15 cellular contexts compared by ENCODE assay signal in genomic region chrX:69146739-69147138, GRCh38. TPM values are rescaled to one million over a fixed set of nuclear protein-coding genes. Genes with fewer than 3 reads are reported as not detected.
A peak's percentile ranks its signal among the peaks of the same experiment; 100 is the strongest.
DNase-seq lines count a peak whose midpoint lies in the region; ATAC-seq, FAIRE-seq and TF ChIP-seq lines count a peak whose summit lies in the region.
"Had no signal": no experiment of that assay in that cellular context is flagged by ENCODE, and none has a peak within 500 bp of the region (broad histone marks: within the 10 kb centered on the region; RNA-seq: fewer than 3 reads in every experiment).

No MANE protein-coding gene starts in this region.

- no peaks in the 10 kb centered on the region for H3K36me3 Mint-ChIP-seq in astrocyte (ENCODE audit: low read depth, unreplicated experiment)
- peaks cover 2% of the 10 kb centered on the region for H3K36me3 Mint-ChIP-seq in activated T-cell treated with anti-CD3 and anti-CD28 coated beads, Interleukin-2, amount 50 U/mL, for 4 hours (ENCODE audit: insufficient read depth)
- H3K36me3 Mint-ChIP-seq: CD14-positive monocyte; CD8-positive, alpha-beta memory T cell had no signal

- H3K9me3 Mint-ChIP-seq in astrocyte (ENCODE audit: unreplicated experiment), result no peaks in the 10 kb centered on the region
- no peaks in the 10 kb centered on the region for H3K9me3 Mint-ChIP-seq in activated T-cell treated with anti-CD3 and anti-CD28 coated beads, Interleukin-2, amount 50 U/mL, for 4 hours
- H3K9me3 Mint-ChIP-seq: CD8-positive, alpha-beta memory T cell; HFFc6 had no signal

- H3K9ac ChIP-seq in OCI-LY3 (ENCODE audit: low read length), result no peak overlapping the region
- H3K9ac ChIP-seq in astrocyte (ENCODE audit: low read length), result no peak overlapping the region

- H3K27me3 ChIP-seq in OCI-LY3 (ENCODE audit: low read depth, low read length) (no peaks in the 10 kb centered on the region), astrocyte (ENCODE audit: insufficient read depth, low read length) (no peaks in the 10 kb centered on the region), osteoblast (ENCODE audit: insufficient read depth, low read length) (peaks cover 27% of the 10 kb centered on the region)
- H3K27me3 ChIP-seq in effector memory CD4-positive, alpha-beta T cell (replicated peaks; ENCODE audit: control insufficient read depth, insufficient read depth, low read length, poor library complexity, severe bottlenecking), result no peaks in the 10 kb centered on the region

- TF ChIP-seq CTCF in OCI-LY3 (IDR thresholded peaks at IDR 0.05; ENCODE audit: low read depth, low read length) (no peak), astrocyte (IDR thresholded peaks at IDR 0.05; ENCODE audit: insufficient read depth, low read depth, low read length) (no peak), osteoblast (IDR thresholded peaks at IDR 0.05; ENCODE audit: extremely low read depth, low read depth, low read length) (no peak)

- H3K4me1 Mint-ChIP-seq in astrocyte (ENCODE audit: low read depth, unreplicated experiment), result peaks cover 3% of the 10 kb centered on the region
- no peaks in the 10 kb centered on the region for H3K4me1 Mint-ChIP-seq in activated T-cell treated with anti-CD3 and anti-CD28 coated beads, Interleukin-2, amount 50 U/mL, for 4 hours (ENCODE audit: low read depth)
- H3K4me1 Mint-ChIP-seq: CD14-positive monocyte; CD8-positive, alpha-beta memory T cell had no signal

- peaks cover 2% of the 10 kb centered on the region for H3K27me3 Mint-ChIP-seq in astrocyte (ENCODE audit: low read depth, unreplicated experiment)
- H3K27me3 Mint-ChIP-seq in activated T-cell treated with anti-CD3 and anti-CD28 coated beads, Interleukin-2, amount 50 U/mL, for 4 hours (ENCODE audit: low read depth), result no peaks in the 10 kb centered on the region

- no peak overlapping the region for H3K4me3 Mint-ChIP-seq in astrocyte (ENCODE audit: unreplicated experiment)
- no peak overlapping the region for H3K4me3 Mint-ChIP-seq in activated T-cell treated with anti-CD3 and anti-CD28 coated beads, Interleukin-2, amount 50 U/mL, for 4 hours
- H3K4me3 Mint-ChIP-seq: CD14-positive monocyte; CD8-positive, alpha-beta memory T cell; HFFc6 had no signal

- ATAC-seq in activated T-cell treated with anti-CD3 and anti-CD28 coated beads, Interleukin-2, amount 50 U/mL, for 4 hours, result no peak
- ATAC-seq in GM19324 (IDR thresholded peaks at IDR 0.05; ENCODE audit: low FRiP score, unreplicated experiment), result no peak
- ATAC-seq: A549 had no signal

- H3K9me3 ChIP-seq in OCI-LY3 (ENCODE audit: insufficient read depth, low read length), result no peaks in the 10 kb centered on the region
- no peaks in the 10 kb centered on the region for H3K9me3 ChIP-seq in astrocyte (ENCODE audit: insufficient read depth, low read depth, low read length)
- no peaks in the 10 kb centered on the region for H3K9me3 ChIP-seq in osteoblast (ENCODE audit: low read depth, low read length)
- H3K9me3 ChIP-seq in effector memory CD4-positive, alpha-beta T cell (ENCODE audit: control insufficient read depth, low read length), result no peaks in the 10 kb centered on the region
- H3K9me3 ChIP-seq: A549, Caco-2 had no signal

- H3K4me2 ChIP-seq in OCI-LY3 (ENCODE audit: low read length), result peak overlapping the region; percentile 23; the same call in 1 of the 2 replicates
- H3K4me2 ChIP-seq in astrocyte (ENCODE audit: low read length), result no peak overlapping the region
- H3K4me2 ChIP-seq in osteoblast (ENCODE audit: insufficient read depth, low read length), result no peak overlapping the region
- H3K4me2 ChIP-seq: A549 had no signal

- H3K36me3 ChIP-seq in OCI-LY3 (replicated peaks; ENCODE audit: low read depth, low read length) (no peaks in the 10 kb centered on the region), astrocyte (ENCODE audit: insufficient read depth, low read length) (no peaks in the 10 kb centered on the region), osteoblast (ENCODE audit: insufficient read depth, low read length) (no peaks in the 10 kb centered on the region)
- H3K36me3 ChIP-seq in effector memory CD4-positive, alpha-beta T cell (ENCODE audit: control insufficient read depth, insufficient read depth, low read length), result no peaks in the 10 kb centered on the region

- H3K79me2 ChIP-seq in OCI-LY3 (ENCODE audit: low read length) (no peaks in the 10 kb centered on the region), astrocyte (ENCODE audit: insufficient read depth, low read length) (no peaks in the 10 kb centered on the region), osteoblast (ENCODE audit: insufficient read depth, low read length) (no peaks in the 10 kb centered on the region)

- no peak overlapping the region for H3K27ac ChIP-seq in OCI-LY3 (ENCODE audit: low read length)
- no peak overlapping the region for H3K27ac ChIP-seq in astrocyte (ENCODE audit: low read depth, low read length)
- no peak overlapping the region for H3K27ac ChIP-seq in osteoblast (ENCODE audit: low read depth, low read length)
- H3K27ac ChIP-seq in effector memory CD4-positive, alpha-beta T cell (ENCODE audit: insufficient read depth, low read length, poor library complexity, severe bottlenecking), result no peak overlapping the region
- H3K27ac ChIP-seq: A549, HL-60 had no signal

- H3K4me1 ChIP-seq in OCI-LY3 (ENCODE audit: low read length) (peaks cover 10% of the 10 kb centered on the region), astrocyte (ENCODE audit: insufficient read depth, low read length) (peaks cover 3% of the 10 kb centered on the region), osteoblast (ENCODE audit: insufficient read depth, low read length) (no peaks in the 10 kb centered on the region)
- no peaks in the 10 kb centered on the region for H3K4me1 ChIP-seq in effector memory CD4-positive, alpha-beta T cell (ENCODE audit: control insufficient read depth, insufficient read depth, low read length, poor library complexity, severe bottlenecking)
- H3K4me1 ChIP-seq: Caco-2 had no signal

- no peak for DNase-seq in astrocyte (ENCODE audit: low read depth)
- DNase-seq in osteoblast (ENCODE audit: insufficient read length, low spot score, missing footprints), result peak; percentile 81
- no peak for DNase-seq in activated CD8-positive, alpha-beta memory T cell treated with anti-CD3 and anti-CD28 coated beads for 24 hours
- no peak for DNase-seq in activated T-cell treated with anti-CD3 and anti-CD28 coated beads, Interleukin-2, amount 50 U/mL, for 4 hours
- no peak for DNase-seq in effector memory CD4-positive, alpha-beta T cell
- DNase-seq: Caco-2; CD8-positive, alpha-beta memory T cell; GF-D8; HCEC 1CT; HFFc6 had no signal

- no peak overlapping the region for H2AFZ ChIP-seq in OCI-LY3 (ENCODE audit: low read depth, low read length)
- no peak overlapping the region for H2AFZ ChIP-seq in astrocyte (ENCODE audit: low read depth, low read length)
- no peak overlapping the region for H2AFZ ChIP-seq in osteoblast (ENCODE audit: low read length)

- no peak overlapping the region for H3K27ac Mint-ChIP-seq in astrocyte (ENCODE audit: unreplicated experiment)
- H3K27ac Mint-ChIP-seq: CD8-positive, alpha-beta memory T cell; HFFc6 had no signal

- peak; percentile 80 for FAIRE-seq in astrocyte (lab: Jason Lieb, UNC)
- FAIRE-seq: A549 had no signal

- no peak overlapping the region for H3K4me3 ChIP-seq in OCI-LY3 (ENCODE audit: low read length)
- H3K4me3 ChIP-seq in astrocyte (ENCODE audit: insufficient read depth, low read depth, low read length), result no peak overlapping the region
- no peak overlapping the region for H3K4me3 ChIP-seq in osteoblast (ENCODE audit: insufficient read depth, low read length)
- H3K4me3 ChIP-seq in effector memory CD4-positive, alpha-beta T cell (ENCODE audit: insufficient read depth, low read depth, low read length, poor library complexity, severe bottlenecking), result no peak overlapping the region
- H3K4me3 ChIP-seq: A549 had no signal

- no peaks in the 10 kb centered on the region for H4K20me1 ChIP-seq in OCI-LY3 (ENCODE audit: insufficient read depth, low read length)
- H4K20me1 ChIP-seq in astrocyte (ENCODE audit: insufficient read depth, low read length), result no peaks in the 10 kb centered on the region
- H4K20me1 ChIP-seq in osteoblast (ENCODE audit: insufficient read depth, low read length), result no peaks in the 10 kb centered on the region

RNA-seq across cellular contexts. Expression of gene PJA1, which starts 18.5 kb away (rescaled TPM):
- total RNA-seq in astrocyte (26.9 and 28.9 TPM in 2 replicates), osteoblast (19.4 and 21.0 TPM in 2 replicates)
- total RNA-seq in activated T-cell treated with anti-CD3 and anti-CD28 coated beads, Interleukin-2, amount 50 U/mL, for 4 hours, result 10 to 100 TPM; 14.1 to 16.0 (median 14.9) TPM
